ENCODE assay signal across 1 cellular context in genomic region chr9:13899924-13900323, GRCh38.
TF ChIP-seq lines count a peak whose summit lies in the region.

No MANE protein-coding gene starts in this region.

TF ChIP-seq in WTC11, 78 proteins besides CTCF, POLR2A, EP300 and RAD21 (continued from another document):
- TF ChIP-seq ZNF281 (CRISPR knock-in tag; IDR thresholded peaks at IDR 0.05) (no peak), FOXP1 (CRISPR knock-in tag; IDR thresholded peaks at IDR 0.05; ENCODE audit: borderline replicate concordance) (no peak), ZNF121 (CRISPR knock-in tag; IDR thresholded peaks at IDR 0.05) (no peak), ZBTB21 (CRISPR knock-in tag; IDR thresholded peaks at IDR 0.05; ENCODE audit: borderline replicate concordance) (no peak), STAT6 (CRISPR knock-in tag; conservative IDR thresholded peaks at IDR 0.05; ENCODE audit: low read depth) (no peak)
